In the genomic region with DNA sequence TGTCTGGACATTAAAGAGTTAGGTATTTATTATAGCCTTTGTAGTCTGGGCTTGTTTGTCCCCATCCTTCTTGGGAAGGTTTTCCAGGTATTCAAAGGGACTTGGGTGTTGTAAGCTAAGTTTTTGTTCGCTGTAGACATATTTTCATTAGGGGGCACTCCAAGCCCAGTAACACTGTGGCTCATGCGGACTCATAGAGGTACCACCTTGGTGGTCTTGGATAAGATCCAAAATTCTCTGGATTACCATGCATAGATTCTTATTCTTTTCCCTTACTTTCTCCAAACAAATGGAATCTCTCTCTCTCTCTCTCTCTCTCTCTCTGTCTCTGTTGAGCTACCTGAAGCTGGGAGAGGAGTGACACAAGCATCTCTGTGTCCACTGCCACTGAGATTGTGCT, we compare ENCODE assay signal across 21 cellular contexts. TPM values are rescaled to one million over a fixed set of nuclear protein-coding genes. Genes with fewer than 3 reads are reported as not detected.
A peak's percentile ranks its signal among the peaks of the same experiment; 100 is the strongest.
DNase-seq lines count a peak whose midpoint lies in the region; ATAC-seq and TF ChIP-seq lines count a peak whose summit lies in the region.
"Had no signal": no experiment of that assay in that cellular context is flagged by ENCODE, and none has a peak within 500 bp of the region (broad histone marks: within the 10 kb centered on the region; RNA-seq: fewer than 3 reads in every experiment).

No MANE protein-coding gene starts in this region.

- H3F3A ChIP-seq in SK-N-SH (replicated peaks; ENCODE audit: insufficient read depth) (no peaks in the 10 kb centered on the region), neural progenitor cell (ENCODE audit: low read depth) (no peaks in the 10 kb centered on the region)

- 0 out of 2 replicates have a peak, but pooled peaks cover 7% of the 10 kb centered on the region for H3K9me3 ChIP-seq in SK-N-SH
- H3K9me3 ChIP-seq in neural progenitor cell (ENCODE audit: low read depth), result no peaks in the 10 kb centered on the region

- H3K36me3 Mint-ChIP-seq in dendritic cell treated with granulocyte-macrophage colony-stimulating factor and Interleukin-4, amounts not matched to agents 40 ng/mL and 50 ng/mL, for 4 days (ENCODE audit: low read depth), result no peaks in the 10 kb centered on the region
- H3K36me3 Mint-ChIP-seq in neural progenitor cell, result no peaks in the 10 kb centered on the region
- H3K36me3 Mint-ChIP-seq: CD8-positive, alpha-beta T cell had no signal

- DNase-seq in SK-N-SH, result no peak
- peak; percentile 22 for DNase-seq in NCI-H69 (lab: John Stamatoyannopoulos, UW)
- peak; percentile 27 for DNase-seq in neural progenitor cell (ENCODE audit: low spot score)
- no peak for DNase-seq in OCI-M2 (lab: John Stamatoyannopoulos, UW; ENCODE audit: unreplicated experiment)
- no peak for DNase-seq in NCI-H1417 treated with DMSO at 0.1 percent for 48 hours (lab: John Stamatoyannopoulos, UW)
- DNase-seq in iPS-NIHi7 (ENCODE audit: extremely low spot score), result no peak
- DNase-seq: Calu3; CD8-positive, alpha-beta T cell; EL; H7; NCI-H1105; NCI-H1694 treated with DMSO at 0.1 percent for 48 hours; NCI-H2107; NCI-H226; NCI-H524; OCI-M1; SHP77 treated with DMSO at 0.1 percent for 48 hours; T-helper 1 cell had no signal

- peak; percentile 17; the same call in 1 of the 2 replicates for TF ChIP-seq RAD21 in SK-N-SH (IDR thresholded peaks at IDR 0.05; ENCODE audit: low read length)

- POLR2A ChIA-PET in SK-N-SH (lab: Yijun Ruan, JAX), result no interaction called here

- H3K4me1 ChIP-seq in SK-N-SH (ENCODE audit: control insufficient read depth in 1 of 2, insufficient read depth in 2 of 2, low read depth in 1 of 2, low read length in 1 of 2) (no peaks in the 10 kb centered on the region), neural progenitor cell (no peaks in the 10 kb centered on the region)
- H3K4me1 ChIP-seq: BLaER1 treated with 17β-estradiol and CSF1 and Interleukin-3, amounts not matched to agents 10 nM and 100 nM had no signal

- H3K27ac ChIP-seq in SK-N-SH (ENCODE audit: low read depth in 2 of 2, low read length in 1 of 2), result no peak overlapping the region
- H3K27ac ChIP-seq in neural progenitor cell, result no peak overlapping the region
- H3K27ac ChIP-seq: BLaER1 treated with 17β-estradiol and CSF1 and Interleukin-3, amounts not matched to agents 10 nM and 100 nM had no signal

- peaks cover 63% of the 10 kb centered on the region for H3K27me3 Mint-ChIP-seq in dendritic cell treated with granulocyte-macrophage colony-stimulating factor and Interleukin-4, amounts not matched to agents 40 ng/mL and 50 ng/mL, for 4 days
- no peaks in the 10 kb centered on the region for H3K27me3 Mint-ChIP-seq in neural progenitor cell (ENCODE audit: insufficient read depth, low read depth)

- TF ChIP-seq CTCF in SK-N-SH (IDR thresholded peaks at IDR 0.05) (no peak), neural progenitor cell (IDR thresholded peaks at IDR 0.05) (peak; percentile 30)

- 77% methylated on average over 2 of the region's 2 CpGs for WGBS in SK-N-SH (ENCODE audit: low lambda C conversion rate)

- H3K4me2 ChIP-seq in SK-N-SH (no peak overlapping the region), neural progenitor cell (no peak overlapping the region)
- H3K4me2 ChIP-seq: BLaER1 treated with 17β-estradiol and CSF1 and Interleukin-3, amounts not matched to agents 10 nM and 100 nM had no signal

- H3K27ac Mint-ChIP-seq in dendritic cell treated with granulocyte-macrophage colony-stimulating factor and Interleukin-4, amounts not matched to agents 40 ng/mL and 50 ng/mL, for 4 days, result peak overlapping the region; percentile 18
- no peak overlapping the region for H3K27ac Mint-ChIP-seq in neural progenitor cell
- H3K27ac Mint-ChIP-seq: CD8-positive, alpha-beta T cell had no signal

- peaks cover 16% of the 10 kb centered on the region for H3K4me1 Mint-ChIP-seq in dendritic cell treated with granulocyte-macrophage colony-stimulating factor and Interleukin-4, amounts not matched to agents 40 ng/mL and 50 ng/mL, for 4 days (ENCODE audit: low read depth)
- no peaks in the 10 kb centered on the region for H3K4me1 Mint-ChIP-seq in neural progenitor cell

- H3K27me3 ChIP-seq in SK-N-SH (ENCODE audit: insufficient read depth) (peaks cover 5% of the 10 kb centered on the region; the same call in 1 of the 2 replicates), neural progenitor cell (peaks cover 6% of the 10 kb centered on the region)
- H3K27me3 ChIP-seq: BLaER1 treated with 17β-estradiol and CSF1 and Interleukin-3, amounts not matched to agents 10 nM and 100 nM had no signal

- H3K9ac ChIP-seq in SK-N-SH (no peak overlapping the region), neural progenitor cell (no peak overlapping the region)
- H3K9ac ChIP-seq: BLaER1 treated with 17β-estradiol and CSF1 and Interleukin-3, amounts not matched to agents 10 nM and 100 nM had no signal

- ATAC-seq in SK-N-SH treated with all-trans-retinoic acid at 6 μM for 48 hours, result no peak
- ATAC-seq: CD8-positive, alpha-beta T cell had no signal

- no peak overlapping the region for H2AFZ ChIP-seq in SK-N-SH (ENCODE audit: low read depth)
- no peak overlapping the region for H2AFZ ChIP-seq in neural progenitor cell (replicated peaks)

- no peaks in the 10 kb centered on the region for H4K20me1 ChIP-seq in SK-N-SH (ENCODE audit: insufficient read depth)
- H4K20me1 ChIP-seq in neural progenitor cell (ENCODE audit: low read depth), result no peaks in the 10 kb centered on the region
- H4K20me1 ChIP-seq: BLaER1 treated with 17β-estradiol and CSF1 and Interleukin-3, amounts not matched to agents 10 nM and 100 nM had no signal

- H3K9me2 ChIP-seq in SK-N-SH, result no peaks in the 10 kb centered on the region

- peaks cover 8% of the 10 kb centered on the region for H3K9me3 Mint-ChIP-seq in dendritic cell treated with granulocyte-macrophage colony-stimulating factor and Interleukin-4, amounts not matched to agents 40 ng/mL and 50 ng/mL, for 4 days
- H3K9me3 Mint-ChIP-seq in neural progenitor cell, result no peaks in the 10 kb centered on the region

- CTCF ChIA-PET in SK-N-SH (lab: Yijun Ruan, JAX), result interaction anchor here (0.8 to 1.1 kb wide), 3 partner anchors 33 to 321 kb away, joined by 3 read pairs; no protein-coding TSS in a partner anchor

- H3K4me3 Mint-ChIP-seq in dendritic cell treated with granulocyte-macrophage colony-stimulating factor and Interleukin-4, amounts not matched to agents 40 ng/mL and 50 ng/mL, for 4 days, result no peak overlapping the region
- H3K4me3 Mint-ChIP-seq in neural progenitor cell, result no peak overlapping the region
- H3K4me3 Mint-ChIP-seq: CD8-positive, alpha-beta T cell had no signal

- no peak overlapping the region for H3K4me3 ChIP-seq in SK-N-SH (ENCODE audit: low read depth in 2 of 2, low read length in 1 of 2)
- H3K4me3 ChIP-seq in neural progenitor cell, result no peak overlapping the region
- H3K4me3 ChIP-seq: BLaER1 treated with 17β-estradiol and CSF1 and Interleukin-3, amounts not matched to agents 10 nM and 100 nM had no signal

- intact Hi-C loops in dendritic cell treated with granulocyte-macrophage colony-stimulating factor and Interleukin-4, amounts not matched to agents 40 ng/mL and 50 ng/mL, for 4 days (cut with micrococcal nuclease), result no loop called here

- H3K79me2 ChIP-seq in SK-N-SH (ENCODE audit: insufficient read depth) (no peaks in the 10 kb centered on the region), neural progenitor cell (ENCODE audit: low read depth) (no peaks in the 10 kb centered on the region)

- TF ChIP-seq EP300 in SK-N-SH (IDR thresholded peaks at IDR 0.05; ENCODE audit: borderline replicate concordance in 1 of 2, low read depth in 1 of 2, low read length in 1 of 2), result no peak

- H3K36me3 ChIP-seq in SK-N-SH (replicated peaks in 1 of 2; ENCODE audit: control insufficient read depth in 1 of 2, insufficient read depth in 2 of 2, low read length in 1 of 2) (no peaks in the 10 kb centered on the region), neural progenitor cell (no peaks in the 10 kb centered on the region)
- H3K36me3 ChIP-seq: BLaER1 treated with 17β-estradiol and CSF1 and Interleukin-3, amounts not matched to agents 10 nM and 100 nM had no signal

TF ChIP-seq in SK-N-SH, 30 proteins besides CTCF, POLR2A, EP300 and RAD21:
- TF ChIP-seq NRF1 (IDR thresholded peaks at IDR 0.05; ENCODE audit: low read depth, low read length) (no peak), JUND (IDR thresholded peaks at IDR 0.05) (no peak), ELF1 (IDR thresholded peaks at IDR 0.05) (no peak), EZH2phosphoT487 (IDR thresholded peaks at IDR 0.05; ENCODE audit: borderline replicate concordance, low read depth) (no peak)

TF ChIP-seq in SK-N-SH treated with all-trans-retinoic acid at 6 μM for 48 hours, 23 proteins besides CTCF, POLR2A, EP300 and RAD21:
- TF ChIP-seq BACH2 (CRISPR knock-in tag; IDR thresholded peaks at IDR 0.05; ENCODE audit: borderline replicate concordance) (no peak), ARNTL (CRISPR knock-in tag; IDR thresholded peaks at IDR 0.05; ENCODE audit: borderline replicate concordance, low read depth) (no peak)
TF ChIP-seq in SK-N-SH treated with all-trans-retinoic acid at 6 μM for 48 hours: peak in this region for 0.

RNA-seq across cellular contexts. Expression of a gene that starts 48.9 kb away (rescaled TPM):
- 1.8 and 2.8 TPM in 2 replicates for polyA plus RNA-seq in SK-N-SH (2012; rRNA removed)
- polyA plus RNA-seq in SK-N-SH (2012; cell fraction: cytosol; rRNA removed), result 2.0 and 2.4 TPM in 2 replicates
- 5.0 and 5.7 TPM in 2 replicates for polyA plus RNA-seq in SK-N-SH (2012; cell fraction: nucleus; rRNA removed)
- 7.7 and 11.4 TPM in 2 replicates for total RNA-seq in neural progenitor cell (ENCODE audit: low replicate concordance)

Comparison
In these comparisons a context has a peak if more than half of its experiments do, and no peak if none do; other contexts are left out.
1. DNase-seq: peak in NCI-H69 (single experiment) and neural progenitor cell (single experiment); none in SK-N-SH (single experiment), OCI-M2 (single experiment), NCI-H1417 treated with DMSO at 0.1 percent for 48 hours (single experiment) and iPS-NIHi7 (single experiment).